ENCODE assay signal across 12 cellular contexts in genomic region chr14:70289138-70289537, GRCh38.
DNase-seq lines count a peak whose midpoint lies in the region; ATAC-seq and TF ChIP-seq lines count a peak whose summit lies in the region.
"Had no signal": no experiment of that assay in that cellular context is flagged by ENCODE, and none has a peak within 500 bp of the region (broad histone marks: within the 10 kb centered on the region; RNA-seq: fewer than 3 reads in every experiment).

No MANE protein-coding gene starts in this region.

- TF ChIP-seq EP300 in stomach (IDR thresholded peaks at IDR 0.05) = no peak

- H3K9me3 Mint-ChIP-seq in CD4-positive, alpha-beta T cell = no peaks in the 10 kb centered on the region
- H3K9me3 Mint-ChIP-seq in type B pancreatic cell = no peaks in the 10 kb centered on the region

- H3K4me1 ChIP-seq in stomach = no peaks in the 10 kb centered on the region

- peak overlapping the region; percentile 52 for H3K4me3 Mint-ChIP-seq in CD4-positive, alpha-beta T cell
- no peak overlapping the region for H3K4me3 Mint-ChIP-seq in type B pancreatic cell

- H3K4me3 ChIP-seq in stomach = no peak overlapping the region

- 76 to 83% (median 78%) methylated on average over 14 of the region's 14 CpGs for WGBS in stomach, 5 donors

- no peaks in the 10 kb centered on the region for H3K36me3 Mint-ChIP-seq in CD4-positive, alpha-beta T cell (ENCODE audit: low read depth)
- H3K36me3 Mint-ChIP-seq in type B pancreatic cell = no peaks in the 10 kb centered on the region

- no peak overlapping the region for H3K27ac Mint-ChIP-seq in CD4-positive, alpha-beta T cell
- no peak overlapping the region for H3K27ac Mint-ChIP-seq in type B pancreatic cell

- peaks cover 35% of the 10 kb centered on the region for H3K27me3 Mint-ChIP-seq in CD4-positive, alpha-beta T cell
- H3K27me3 Mint-ChIP-seq in type B pancreatic cell = peaks cover 9% of the 10 kb centered on the region

- intact Hi-C loops in CD4-positive, alpha-beta T cell (cut with DNase I, micrococcal nuclease) = no loop called here
- intact Hi-C loops in stomach (cut with DNase I; ENCODE audit: low total_unique reads) = no loop called here

- H3K27ac ChIP-seq in CD4-positive, alpha-beta T cell (ENCODE audit: low read depth, low read length) = no peak overlapping the region
- H3K27ac ChIP-seq in stomach = no peak overlapping the region

- in situ Hi-C loops in KBM-7 (cut with MboI; ENCODE audit: low pct_unique_long_range_greater_than_20kb, low sequenced_read_pairs) = no loop called here

- POLR2A ChIA-PET in CD4-positive, alpha-beta T cell (lab: Charles Lee) = no interaction called here

- no peaks in the 10 kb centered on the region for H3K36me3 ChIP-seq in stomach

- peak in 3 of 10 experiments; percentile 3 to 7 (median 4) for DNase-seq in CD4-positive, alpha-beta T cell
- DNase-seq in KBM-7 (peak; percentile 69), type B pancreatic cell (ENCODE audit: extremely low spot score, unreplicated experiment) (no peak), stomach (no peak), LoVo (ENCODE audit: low spot score) (no peak)
- DNase-seq in activated CD4-positive, alpha-beta T cell treated with anti-CD3 and anti-CD28 coated beads, Interleukin-2, amount 50 U/mL, for 48 hours = peak; percentile 59 to 70
- peak; percentile 14 for DNase-seq in stimulated activated CD4-positive, alpha-beta T cell treated with anti-CD3 and anti-CD28 coated beads, Interleukin-12 subunit alpha, Interleukin-12 subunit beta, amount 100 ng/mL, for 4 hours
- DNase-seq: COR-L47; effector memory CD4-positive, alpha-beta T cell had no signal

- no peak for TF ChIP-seq POLR2A in stomach (IDR thresholded peaks at IDR 0.05)

- TF ChIP-seq CTCF in CD4-positive, alpha-beta T cell (IDR thresholded peaks at IDR 0.05) = no peak
- no peak for TF ChIP-seq CTCF in type B pancreatic cell (conservative IDR thresholded peaks at IDR 0.05)
- no peak for TF ChIP-seq CTCF in stomach (IDR thresholded peaks at IDR 0.05)

- H3K4me1 Mint-ChIP-seq in CD4-positive, alpha-beta T cell (ENCODE audit: low read depth) = no peaks in the 10 kb centered on the region
- H3K4me1 Mint-ChIP-seq in type B pancreatic cell (ENCODE audit: unreplicated experiment) = no peaks in the 10 kb centered on the region

- ATAC-seq in CD4-positive, alpha-beta T cell (ENCODE audit: poor library complexity) = no peak
- no peak for ATAC-seq in GM21786 (IDR thresholded peaks at IDR 0.05; ENCODE audit: unreplicated experiment)
- ATAC-seq: HCT116, Right ventricle myocardium inferior had no signal

- CTCF ChIA-PET in CD4-positive, alpha-beta T cell (lab: Charles Lee) = no interaction called here

- peaks cover 11% of the 10 kb centered on the region for H3K27me3 ChIP-seq in CD4-positive, alpha-beta T cell (ENCODE audit: control insufficient read depth, insufficient read depth, low read length)
- no peaks in the 10 kb centered on the region for H3K27me3 ChIP-seq in stomach

- H3K9me3 ChIP-seq in CD4-positive, alpha-beta T cell (ENCODE audit: control insufficient read depth, low read length) = no peaks in the 10 kb centered on the region
- no peaks in the 10 kb centered on the region for H3K9me3 ChIP-seq in stomach

Comparison
In these comparisons a context has a peak if more than half of its experiments do, and no peak if none do; other contexts are left out.
1. DNase-seq: peak in KBM-7 (single experiment), activated CD4-positive, alpha-beta T cell treated with anti-CD3 and anti-CD28 coated beads, Interleukin-2, amount 50 U/mL, for 48 hours (2 of 2) and stimulated activated CD4-positive, alpha-beta T cell treated with anti-CD3 and anti-CD28 coated beads, Interleukin-12 subunit alpha, Interleukin-12 subunit beta, amount 100 ng/mL, for 4 hours (single experiment); none in type B pancreatic cell (single experiment), stomach (single experiment) and LoVo (single experiment).